ENCODE assay signal across 1 cellular context in the genomic region with DNA sequence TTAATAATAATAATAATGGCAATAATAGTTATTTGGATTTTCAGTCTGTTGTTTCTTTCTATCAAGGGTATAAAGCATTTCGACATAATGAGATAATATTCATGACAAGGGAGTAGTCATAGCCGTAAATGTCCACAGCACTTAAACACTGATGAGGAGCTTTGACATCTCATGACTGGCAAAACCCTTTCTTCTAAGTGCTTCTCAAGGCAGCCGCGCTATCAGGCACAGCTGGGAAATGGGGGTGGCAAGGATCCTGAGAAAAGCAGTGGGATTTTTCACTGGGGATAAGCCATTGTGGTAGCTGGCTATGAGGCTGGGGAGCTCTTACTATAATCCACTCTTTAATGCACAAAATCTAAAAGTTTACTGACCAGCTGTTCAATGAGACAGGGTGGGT.
TF ChIP-seq lines count a peak whose summit lies in the region.

No MANE protein-coding gene starts in this region.

TF ChIP-seq in SK-N-SH, 30 proteins besides CTCF, POLR2A, EP300 and RAD21 (continued from another document):
- TF ChIP-seq, protein P1, sequence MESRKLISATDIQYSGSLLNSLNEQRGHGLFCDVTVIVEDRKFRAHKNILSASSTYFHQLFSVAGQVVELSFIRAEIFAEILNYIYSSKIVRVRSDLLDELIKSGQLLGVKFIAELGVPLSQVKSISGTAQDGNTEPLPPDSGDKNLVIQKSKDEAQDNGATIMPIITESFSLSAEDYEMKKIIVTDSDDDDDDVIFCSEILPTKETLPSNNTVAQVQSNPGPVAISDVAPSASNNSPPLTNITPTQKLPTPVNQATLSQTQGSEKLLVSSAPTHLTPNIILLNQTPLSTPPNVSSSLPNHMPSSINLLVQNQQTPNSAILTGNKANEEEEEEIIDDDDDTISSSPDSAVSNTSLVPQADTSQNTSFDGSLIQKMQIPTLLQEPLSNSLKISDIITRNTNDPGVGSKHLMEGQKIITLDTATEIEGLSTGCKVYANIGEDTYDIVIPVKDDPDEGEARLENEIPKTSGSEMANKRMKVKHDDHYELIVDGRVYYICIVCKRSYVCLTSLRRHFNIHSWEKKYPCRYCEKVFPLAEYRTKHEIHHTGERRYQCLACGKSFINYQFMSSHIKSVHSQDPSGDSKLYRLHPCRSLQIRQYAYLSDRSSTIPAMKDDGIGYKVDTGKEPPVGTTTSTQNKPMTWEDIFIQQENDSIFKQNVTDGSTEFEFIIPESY (IDR thresholded peaks at IDR 0.05; ENCODE audit: borderline replicate concordance, low read depth), result no peak
- no peak for TF ChIP-seq ELF1 (IDR thresholded peaks at IDR 0.05)
- no peak for TF ChIP-seq FOXJ3 (CRISPR knock-in tag; IDR thresholded peaks at IDR 0.05)
- TF ChIP-seq FOSL2 (IDR thresholded peaks at IDR 0.05; ENCODE audit: borderline replicate concordance, low read depth), result no peak
- TF ChIP-seq TEAD4 (IDR thresholded peaks at IDR 0.05; ENCODE audit: borderline replicate concordance, insufficient read depth), result no peak
